ENCODE assay signal across 19 cellular contexts in the genomic region with DNA sequence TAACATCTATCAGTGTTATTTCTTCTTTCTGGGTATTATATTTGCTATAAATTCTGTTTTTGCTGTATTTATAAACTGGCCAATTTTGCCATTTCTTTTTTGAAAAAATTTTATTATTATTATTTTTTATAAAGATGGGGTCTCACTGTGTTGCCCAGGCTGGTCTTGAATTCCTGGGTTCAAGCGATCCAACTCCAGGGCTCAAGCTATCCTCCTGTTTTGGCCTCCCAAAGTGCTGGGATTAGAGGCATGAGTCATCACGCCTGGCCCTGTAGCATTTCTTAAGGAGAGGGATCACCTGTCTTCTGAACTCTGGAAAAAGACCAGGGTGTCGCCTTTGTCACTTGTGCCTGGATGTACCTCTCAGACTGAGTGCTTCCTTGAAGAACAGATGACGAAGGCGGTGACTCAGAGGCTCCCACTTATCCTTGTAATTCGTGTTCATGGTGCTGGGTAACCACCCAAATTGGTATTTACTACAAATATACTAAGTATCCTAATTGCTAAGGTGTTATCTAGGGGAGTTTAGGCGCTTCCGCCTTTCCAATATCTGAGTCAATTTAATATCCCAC. TPM values are rescaled to one million over a fixed set of nuclear protein-coding genes. Genes with fewer than 3 reads are reported as not detected.
A peak's percentile ranks its signal among the peaks of the same experiment; 100 is the strongest.
DNase-seq lines count a peak whose midpoint lies in the region; ATAC-seq and TF ChIP-seq lines count a peak whose summit lies in the region.
"Had no signal": no experiment of that assay in that cellular context is flagged by ENCODE, and none has a peak within 500 bp of the region (broad histone marks: within the 10 kb centered on the region; RNA-seq: fewer than 3 reads in every experiment).

No MANE protein-coding gene starts in this region.

- no TSS peak for BruUV-seq in Calu3 (replicated peaks; lab: Mats Ljungman, UMichigan)

- no peak overlapping the region for H3K27ac ChIP-seq in prostate gland
- H3K27ac ChIP-seq: esophagus squamous epithelium, HL-60, thyroid gland had no signal

- 84% methylated on average over 8 of the region's 8 CpGs for WGBS in prostate gland

- DNase-seq in Calu3, result peak; percentile 85
- peak; percentile 72 for DNase-seq in M059J (ENCODE audit: low read depth)
- peak; percentile 61 for DNase-seq in epithelial cell of esophagus (ENCODE audit: low read depth)
- no peak for DNase-seq in prostate gland (ENCODE audit: low spot score)
- DNase-seq in ecto neural progenitor cell (ENCODE audit: low spot score), result no peak
- DNase-seq: activated naive CD4-positive, alpha-beta T cell treated with Interleukin-2 at 50 U/mL for 16 hours; AML-193; esophagus squamous epithelium; NCI-H1694; NCI-H510A treated with DMSO at 0.1 percent for 48 hours; stimulated activated CD4-positive, alpha-beta T cell treated with anti-CD3 and anti-CD28 coated beads, Interleukin-2, amount 100 ng/mL, for 48 hours; T-cell had no signal

- H3K27me3 Mint-ChIP-seq in Calu3 (ENCODE audit: unreplicated experiment), result no peaks in the 10 kb centered on the region
- H3K27me3 Mint-ChIP-seq in nephron (ENCODE audit: low read depth), result peaks cover 60% of the 10 kb centered on the region
- H3K27me3 Mint-ChIP-seq: T-cell had no signal

- H3K27ac Mint-ChIP-seq in Calu3 (ENCODE audit: unreplicated experiment), result peak overlapping the region; percentile 87
- H3K27ac Mint-ChIP-seq in nephron, result no peak overlapping the region
- H3K27ac Mint-ChIP-seq: dendritic cell treated with granulocyte-macrophage colony-stimulating factor and Interleukin-4, amounts not matched to agents 40 ng/mL and 50 ng/mL, for 4 days; T-cell had no signal

- peak overlapping the region; percentile 76 for H3K4me3 Mint-ChIP-seq in Calu3 (ENCODE audit: low read depth, unreplicated experiment)
- H3K4me3 Mint-ChIP-seq in nephron, result peak overlapping the region; percentile 24 to 65 (median 47)
- H3K4me3 Mint-ChIP-seq: dendritic cell treated with granulocyte-macrophage colony-stimulating factor and Interleukin-4, amounts not matched to agents 40 ng/mL and 50 ng/mL, for 4 days had no signal

- H3K4me3 ChIP-seq in epithelial cell of esophagus (ENCODE audit: low read length) (no peak overlapping the region), prostate gland (no peak overlapping the region)
- H3K4me3 ChIP-seq: esophagus squamous epithelium, thyroid gland had no signal

- no peaks in the 10 kb centered on the region for H3K9me3 ChIP-seq in prostate gland
- H3K9me3 ChIP-seq: esophagus squamous epithelium, right lobe of liver, thyroid gland had no signal

- peaks cover 39% of the 10 kb centered on the region for H3K4me1 Mint-ChIP-seq in Calu3 (ENCODE audit: low read depth, unreplicated experiment)
- peaks cover 16% of the 10 kb centered on the region for H3K4me1 Mint-ChIP-seq in nephron

- intact Hi-C loops in Calu3 (cut with micrococcal nuclease; ENCODE audit: unreplicated experiment), result loop anchor here (1.0 kb wide), 1 partner anchor 50 kb away; a partner anchor contains a TSS
- intact Hi-C loops in prostate gland (cut with DNase I), result no loop called here

- TF ChIP-seq CTCF in Calu3 (IDR thresholded peaks at IDR 0.05; ENCODE audit: unreplicated experiment), result no peak
- TF ChIP-seq CTCF in epithelial cell of esophagus (IDR thresholded peaks at IDR 0.05; ENCODE audit: insufficient read depth, low read depth, low read length, missing control alignments), result no peak
- TF ChIP-seq CTCF in nephron (IDR thresholded peaks at IDR 0.05; ENCODE audit: unreplicated experiment in 3 of 3), result no peak
- TF ChIP-seq CTCF in prostate gland (IDR thresholded peaks at IDR 0.05), result no peak

- H3K36me3 ChIP-seq in prostate gland, result no peaks in the 10 kb centered on the region
- H3K36me3 ChIP-seq: esophagus squamous epithelium, right lobe of liver, thyroid gland had no signal

- TF ChIP-seq POLR2A in prostate gland (IDR thresholded peaks at IDR 0.05), result no peak

- CTCF ChIA-PET in Calu3 (lab: Charles Lee), result no interaction called here

- H3K36me3 Mint-ChIP-seq in Calu3 (ENCODE audit: insufficient read depth, unreplicated experiment), result peaks cover 44% of the 10 kb centered on the region
- H3K36me3 Mint-ChIP-seq in nephron (ENCODE audit: low read depth), result no peaks in the 10 kb centered on the region
- H3K36me3 Mint-ChIP-seq: T-cell had no signal

- no peaks in the 10 kb centered on the region for H3K27me3 ChIP-seq in prostate gland (replicated peaks; ENCODE audit: insufficient read depth)
- H3K27me3 ChIP-seq: right lobe of liver, thyroid gland had no signal

- H3K4me1 ChIP-seq in prostate gland (replicated peaks), result no peaks in the 10 kb centered on the region

- no peak for ATAC-seq in HG03469 (IDR thresholded peaks at IDR 0.05; ENCODE audit: unreplicated experiment)
- no peak for ATAC-seq in HG03045 (IDR thresholded peaks at IDR 0.05; ENCODE audit: unreplicated experiment)
- ATAC-seq: right lobe of liver, T-cell had no signal

- H3K9me3 Mint-ChIP-seq in Calu3 (ENCODE audit: low read depth, unreplicated experiment) (no peaks in the 10 kb centered on the region), nephron (no peaks in the 10 kb centered on the region)
- H3K9me3 Mint-ChIP-seq: dendritic cell treated with granulocyte-macrophage colony-stimulating factor and Interleukin-4, amounts not matched to agents 40 ng/mL and 50 ng/mL, for 4 days; T-cell had no signal

RNA-seq across cellular contexts. Expression of a gene that starts 2.4 kb away (rescaled TPM):
- total RNA-seq in Calu3 (2022), result 113 and 131 TPM in 2 replicates
- 0.52 and 1.5 TPM in 2 replicates for total RNA-seq in M059J (2014; rRNA removed; shearing (Covaris generic))
- 10 to 100 TPM; 23.2 to 37.5 TPM for total RNA-seq in prostate gland

RNA-seq across cellular contexts. Expression of a gene that starts 31.3 kb away (rescaled TPM):
- 31.4 and 34.3 TPM in 2 replicates for total RNA-seq in Calu3 (2022)
- total RNA-seq in M059J (2014; rRNA removed; shearing (Covaris generic)), result 13.2 and 21.1 TPM in 2 replicates
- total RNA-seq in prostate gland, result 10 to 100 TPM; 15.2 to 29.0 TPM

RNA-seq across cellular contexts. Expression of a gene that starts 49.5 kb away (rescaled TPM):
- total RNA-seq in Calu3 (2022) (118 and 128 TPM in 2 replicates), prostate gland (100 to 1,000 TPM in 1 of 2 donors, 10 to 100 TPM in 1; 34.5 to 126 TPM)
- 14.2 and 21.6 TPM in 2 replicates for total RNA-seq in M059J (2014; rRNA removed; shearing (Covaris generic))

Comparison
In these comparisons a context has a peak if more than half of its experiments do, and no peak if none do; other contexts are left out.
1. DNase-seq: peak in Calu3 (single experiment), M059J (single experiment) and epithelial cell of esophagus (single experiment); none in prostate gland (single experiment) and ecto neural progenitor cell (single experiment).